ENCODE assay signal across 22 cellular contexts in the genomic region with DNA sequence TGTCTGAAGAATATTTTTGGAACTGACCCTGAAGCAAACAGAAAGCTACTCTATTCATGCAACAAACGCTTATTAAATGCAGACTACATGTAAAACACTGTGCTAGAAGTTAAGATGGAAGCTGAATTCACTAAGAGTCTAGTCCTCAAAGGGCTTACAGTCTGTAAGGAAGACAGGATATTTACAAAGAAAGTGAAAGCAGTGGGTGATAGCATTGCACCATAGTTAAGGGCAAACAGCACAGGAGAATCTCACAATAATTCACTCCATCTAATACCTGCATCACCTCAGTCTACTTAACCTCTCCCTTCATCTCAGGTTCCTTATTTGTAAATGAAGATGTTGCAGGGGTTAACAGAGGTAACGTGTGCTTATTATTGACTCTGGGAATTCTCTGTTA.
DNase-seq lines count a peak whose midpoint lies in the region; ATAC-seq and TF ChIP-seq lines count a peak whose summit lies in the region.
"Had no signal": no experiment of that assay in that cellular context is flagged by ENCODE, and none has a peak within 500 bp of the region (broad histone marks: within the 10 kb centered on the region; RNA-seq: fewer than 3 reads in every experiment).

No MANE protein-coding gene starts in this region.

- H3K9me3 ChIP-seq in right atrium auricular region (no peaks in the 10 kb centered on the region), right cardiac atrium (ENCODE audit: control insufficient read depth, low read length) (no peaks in the 10 kb centered on the region)
- H3K9me3 ChIP-seq: esophagus squamous epithelium had no signal

- no peak overlapping the region for H3K4me3 ChIP-seq in right atrium auricular region
- H3K4me3 ChIP-seq in right cardiac atrium (ENCODE audit: low read length), result no peak overlapping the region
- H3K4me3 ChIP-seq: esophagus squamous epithelium, smooth muscle cell had no signal

- TF ChIP-seq CTCF in right atrium auricular region (IDR thresholded peaks at IDR 0.05), result no peak

- no peaks in the 10 kb centered on the region for H3K27me3 ChIP-seq in right atrium auricular region
- H3K27me3 ChIP-seq in right cardiac atrium (ENCODE audit: control insufficient read depth, insufficient read depth), result no peaks in the 10 kb centered on the region
- H3K27me3 ChIP-seq: esophagus squamous epithelium had no signal

- DNase-seq in right atrium auricular region (ENCODE audit: low spot score) (no peak), right cardiac atrium (no peak), cerebellar cortex (ENCODE audit: low spot score) (peak; percentile 7), sciatic nerve (ENCODE audit: low spot score) (no peak), NCI-H226 (no peak)
- no peak for DNase-seq in stimulated activated naive CD4-positive, alpha-beta T cell treated with Interleukin-2 at 50 U/mL for 16 hours (lab: John Stamatoyannopoulos, UW)
- DNase-seq: ACHN; activated CD4-positive, alpha-beta memory T cell treated with anti-CD3 and anti-CD28 coated beads for 36 hours; activated effector memory CD4-positive, alpha-beta T cell treated with Interleukin-2 at 50 U/mL for 16 hours; activated naive CD8-positive, alpha-beta T cell treated with anti-CD3 and anti-CD28 coated beads, Interleukin-2, amount 50 U/mL, for 24 hours; esophagus squamous epithelium; NCI-H2081 treated with DMSO at 0.1 percent for 48 hours; NCI-H524; RPMI8226; stimulated activated CD4-positive, alpha-beta T cell treated with anti-CD3 and anti-CD28 coated beads, Interleukin-2, amount 100 ng/mL, for 48 hours; stimulated activated naive B cell treated with anti-CD40 and anti-IgM and Interleukin-4, amounts not matched to agents 10 μg/mL and 1 μg/mL and 100 μg/mL, for 72 hours had no signal

- H3K4me1 ChIP-seq in right atrium auricular region, result peaks cover 0 to 19% of the 10 kb centered on the region in 2 donors
- H3K4me1 ChIP-seq in right cardiac atrium (ENCODE audit: control insufficient read depth, insufficient read depth, low read length), result no peaks in the 10 kb centered on the region

- WGBS in right cardiac atrium, result 76% methylated on average over 2 of the region's 2 CpGs

- ATAC-seq in right cardiac atrium (no peak), sciatic nerve (peak; percentile 41), GM19463 (IDR thresholded peaks at IDR 0.05; ENCODE audit: unreplicated experiment) (no peak), GM18520 (IDR thresholded peaks at IDR 0.05; ENCODE audit: unreplicated experiment) (no peak)
- ATAC-seq: activated naive CD8-positive, alpha-beta T cell treated with anti-CD3 and anti-CD28 coated beads, Interleukin-2, amount 50 U/mL, for 24 hours; natural killer cell treated with Interleukin-12 subunit alpha and Interleukin-12 subunit beta and Interleukin-15 and Interleukin-18, amount 100 ng/mL, for 72 hours; SK-N-SH treated with all-trans-retinoic acid at 6 μM for 48 hours; stimulated activated naive B cell treated with anti-CD40 and anti-IgM and Interleukin-4, amounts not matched to agents 10 μg/mL and 1 μg/mL and 100 μg/mL, for 72 hours had no signal

- no peaks in the 10 kb centered on the region for H3K36me3 ChIP-seq in right atrium auricular region
- H3K36me3 ChIP-seq: esophagus squamous epithelium had no signal

- H3K27ac ChIP-seq in right atrium auricular region (peak overlapping the region; percentile 61 to 70), right cardiac atrium (ENCODE audit: low read length) (no peak overlapping the region)
- H3K27ac ChIP-seq: HL-60 had no signal

- intact Hi-C loops in right cardiac atrium (cut with DNase I), result no loop called here
- intact Hi-C loops in sciatic nerve (cut with DNase I), result no loop called here
